ENCODE assay signal across 3 cellular contexts in genomic region chr17:20111538-20111937, GRCh38.
"Had no signal": no experiment of that assay in that cellular context is flagged by ENCODE, and none has a peak within 500 bp of the region (broad histone marks: within the 10 kb centered on the region; RNA-seq: fewer than 3 reads in every experiment).

No MANE protein-coding gene starts in this region.

- H3K4me3 ChIP-seq: GM12878 had no signal

- ATAC-seq: GM12878 had no signal

- DNase-seq: GDM1, GF-D8 had no signal
